24 cellular contexts compared by ENCODE assay signal in genomic region chr1:163093169-163093568, GRCh38. TPM values are rescaled to one million over a fixed set of nuclear protein-coding genes. Genes with fewer than 3 reads are reported as not detected.
"Had no signal": no experiment of that assay in that cellular context is flagged by ENCODE, and none has a peak within 500 bp of the region (broad histone marks: within the 10 kb centered on the region; RNA-seq: fewer than 3 reads in every experiment).

No MANE protein-coding gene starts in this region.

- H3K9ac ChIP-seq: SK-N-SH had no signal

- H3K9me3 Mint-ChIP-seq: activated CD4-positive, alpha-beta memory T cell treated with anti-CD3 and anti-CD28 coated beads for 36 hours; activated CD4-positive, alpha-beta T cell treated with anti-CD3 and anti-CD28 coated beads, Interleukin-2, amount 10 ng/mL, durations not matched to agents 7 days and 5 days; activated T-helper 2 cell treated with anti-CD3 and anti-CD28 coated beads, Interferon-gamma antibody, Interleukin-2, Interleukin-4, amounts not matched to agents 10 μg/mL and 5 μg/mL and 100 μg/mL, durations not matched to agents 14 hours and 24 hours and 36 hours had no signal

- H3K9me2 ChIP-seq: SK-N-SH had no signal

- H3K4me1 ChIP-seq: breast epithelium, SJCRH30 had no signal

- ATAC-seq: Panc1 had no signal

- H3K36me3 Mint-ChIP-seq: activated CD4-positive, alpha-beta memory T cell treated with anti-CD3 and anti-CD28 coated beads for 36 hours had no signal

- H3K27me3 Mint-ChIP-seq: activated CD4-positive, alpha-beta T cell treated with anti-CD3 and anti-CD28 coated beads, Interleukin-2, amount 10 ng/mL, durations not matched to agents 7 days and 5 days had no signal

- H3K36me3 ChIP-seq: SJCRH30 had no signal

- H3K27me3 ChIP-seq: breast epithelium, SJCRH30 had no signal

- H3K4me3 ChIP-seq: breast epithelium, SJCRH30 had no signal

- H3K4me3 Mint-ChIP-seq: activated CD4-positive, alpha-beta memory T cell treated with anti-CD3 and anti-CD28 coated beads for 36 hours; activated CD4-positive, alpha-beta T cell treated with anti-CD3 and anti-CD28 coated beads, Interleukin-2, amount 10 ng/mL, durations not matched to agents 7 days and 5 days had no signal

- H3K27ac ChIP-seq: breast epithelium, RWPE1, SJCRH30, VCaP had no signal

- H3K4me2 ChIP-seq: SK-N-SH had no signal

- H3K4me1 Mint-ChIP-seq: activated CD4-positive, alpha-beta T cell treated with anti-CD3 and anti-CD28 coated beads, Interleukin-2, amount 10 ng/mL, durations not matched to agents 7 days and 5 days had no signal

- DNase-seq: activated CD4-positive, alpha-beta memory T cell treated with anti-CD3 and anti-CD28 coated beads for 36 hours; activated CD4-positive, alpha-beta T cell treated with anti-CD3 and anti-CD28 coated beads, Interleukin-2, amount 10 ng/mL, durations not matched to agents 7 days and 5 days; activated CD4-positive, CD25-positive, alpha-beta regulatory T cell; activated CD8-positive, alpha-beta memory T cell treated with anti-CD3 and anti-CD28 coated beads for 24 hours; activated naive CD4-positive, alpha-beta T cell treated with anti-CD3 and anti-CD28 coated beads, Interleukin-2, amount 50 U/mL, for 16 hours; activated T-cell treated with anti-CD3 and anti-CD28 coated beads, Interleukin-2, amount 50 U/mL, for 48 hours; aorta; caudate nucleus; Kasumi-1; NCI-H1105 treated with DMSO at 0.1 percent for 48 hours; NCI-H1436 treated with DMSO at 0.1 percent for 48 hours; NCI-H187; NCI-H2081; NCI-H748 treated with DMSO at 0.1 percent for 48 hours; SJCRH30; SK-N-SH; T-helper 1 cell had no signal

- H3K27ac Mint-ChIP-seq: activated CD4-positive, alpha-beta memory T cell treated with anti-CD3 and anti-CD28 coated beads for 36 hours; activated CD4-positive, alpha-beta T cell treated with anti-CD3 and anti-CD28 coated beads, Interleukin-2, amount 10 ng/mL, durations not matched to agents 7 days and 5 days; activated T-helper 2 cell treated with anti-CD3 and anti-CD28 coated beads, Interferon-gamma antibody, Interleukin-2, Interleukin-4, amounts not matched to agents 10 μg/mL and 5 μg/mL and 100 μg/mL, durations not matched to agents 14 hours and 24 hours and 36 hours had no signal

- H3K9me3 ChIP-seq: breast epithelium, SJCRH30, SK-N-SH had no signal

RNA-seq across cellular contexts. Expression of gene RGS4, which starts 24.0 kb away (rescaled TPM):
- total RNA-seq: activated CD4-positive, alpha-beta memory T cell treated with anti-CD3 and anti-CD28 coated beads for 36 hours; activated CD4-positive, alpha-beta T cell treated with anti-CD3 and anti-CD28 coated beads, Interleukin-2, amount 10 ng/mL, durations not matched to agents 7 days and 5 days; activated T-helper 2 cell treated with anti-CD3 and anti-CD28 coated beads, Interferon-gamma antibody, Interleukin-2, Interleukin-4, amounts not matched to agents 10 μg/mL and 5 μg/mL and 100 μg/mL, durations not matched to agents 14 hours and 24 hours and 36 hours; OCI-LY7; T-helper 2 cell treated with Interferon-gamma antibody and Interleukin-4, amounts not matched to agents 100 ng/mL and 5 ng/mL, for 36 hours had no signal
